Comparison of ENCODE assay signal across 32 cellular contexts in the genomic region with DNA sequence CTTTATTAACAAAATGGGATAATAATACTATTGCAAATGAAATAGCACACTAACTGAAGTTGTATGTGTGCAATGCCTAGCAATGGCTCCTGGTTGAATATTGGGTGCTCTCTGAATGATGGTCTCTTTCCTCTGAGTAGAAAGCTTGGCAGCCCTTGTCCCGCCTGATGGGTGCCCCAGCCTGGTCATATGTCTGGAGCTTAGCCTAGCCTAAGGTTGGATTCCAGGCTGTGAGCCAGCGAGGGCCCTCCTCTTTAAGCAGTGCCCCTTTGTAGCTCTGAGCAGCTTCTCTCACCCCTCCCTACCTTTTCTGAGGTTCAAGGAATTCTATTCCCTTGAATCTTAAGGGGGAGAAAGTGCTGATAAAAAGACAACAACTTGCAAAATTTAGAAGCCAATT.
DNase-seq lines count a peak whose midpoint lies in the region; ATAC-seq and TF ChIP-seq lines count a peak whose summit lies in the region.
"Had no signal": no experiment of that assay in that cellular context is flagged by ENCODE, and none has a peak within 500 bp of the region (broad histone marks: within the 10 kb centered on the region; RNA-seq: fewer than 3 reads in every experiment).

No MANE protein-coding gene starts in this region.

- no peaks in the 10 kb centered on the region for H3K36me3 ChIP-seq in WERI-Rb-1
- H3K36me3 ChIP-seq: BE2C; BLaER1; BLaER1 treated with 17β-estradiol and CSF1 and Interleukin-3, amounts not matched to agents 10 nM and 100 nM had no signal

- in situ Hi-C loops in G401 (cut with HindIII; ENCODE audit: low sequenced_read_pairs): no loop called here

- DNase-seq in left ventricle myocardium superior (no peak), left cardiac atrium (no peak), G401 (ENCODE audit: low spot score) (peak; percentile 61), retinal pigment epithelial cell (ENCODE audit: low read depth) (peak; percentile 20), type B pancreatic cell (ENCODE audit: extremely low spot score, unreplicated experiment) (no peak), WERI-Rb-1 (no peak)
- DNase-seq: 8988T; ACHN; AML-193; BE2C; Caco-2; Calu3; CD4-positive, alpha-beta memory T cell; CD4-positive, alpha-beta T cell; CD4-positive, CD25-positive, alpha-beta regulatory T cell; CD8-positive, alpha-beta memory T cell; CD8-positive, alpha-beta T cell; COR-L47; DMS 273 treated with DMSO at 0.1 percent for 48 hours; DMS153; DMS53; DMS79; DMS79 treated with DMSO at 0.1 percent for 48 hours; DND-41; EL had no signal

- H3K9me3 Mint-ChIP-seq in type B pancreatic cell: no peaks in the 10 kb centered on the region
- H3K9me3 Mint-ChIP-seq: CD14-positive monocyte; CD4-positive, alpha-beta T cell; CD8-positive, alpha-beta T cell had no signal

- H3K4me3 ChIP-seq in retinal pigment epithelial cell (ENCODE audit: low read length) (no peak overlapping the region), WERI-Rb-1 (ENCODE audit: low read depth, low read length) (no peak overlapping the region)
- H3K4me3 ChIP-seq: A549; BLaER1; BLaER1 treated with 17β-estradiol and CSF1 and Interleukin-3, amounts not matched to agents 10 nM and 100 nM had no signal

- peaks cover 50% of the 10 kb centered on the region for H3K27me3 Mint-ChIP-seq in type B pancreatic cell
- H3K27me3 Mint-ChIP-seq: B cell; CD4-positive, alpha-beta T cell; CD4-positive, CD25-positive, alpha-beta regulatory T cell had no signal

- no peaks in the 10 kb centered on the region for H3K9me3 ChIP-seq in WERI-Rb-1 (ENCODE audit: severe bottlenecking)
- H3K9me3 ChIP-seq: A549; BE2C; BLaER1; BLaER1 treated with 17β-estradiol and CSF1 and Interleukin-3, amounts not matched to agents 10 nM and 100 nM; Caco-2 had no signal

- H3K36me3 Mint-ChIP-seq in type B pancreatic cell: no peaks in the 10 kb centered on the region
- H3K36me3 Mint-ChIP-seq: CD14-positive monocyte; CD4-positive, alpha-beta memory T cell; CD4-positive, CD25-positive, alpha-beta regulatory T cell; CD8-positive, alpha-beta T cell had no signal

- TF ChIP-seq CTCF in retinal pigment epithelial cell (conservative IDR thresholded peaks at IDR 0.05; ENCODE audit: low read depth, low read length) (no peak), type B pancreatic cell (conservative IDR thresholded peaks at IDR 0.05) (no peak), WERI-Rb-1 (IDR thresholded peaks at IDR 0.05; ENCODE audit: low read depth, low read length) (no peak)

- H3K27me3 ChIP-seq in WERI-Rb-1 (ENCODE audit: insufficient read depth, low read depth, severe bottlenecking): no peaks in the 10 kb centered on the region
- H3K27me3 ChIP-seq: BE2C; BLaER1; BLaER1 treated with 17β-estradiol and CSF1 and Interleukin-3, amounts not matched to agents 10 nM and 100 nM had no signal

- H3K4me3 Mint-ChIP-seq in type B pancreatic cell: no peak overlapping the region
- H3K4me3 Mint-ChIP-seq: B cell; CD14-positive monocyte; CD4-positive, alpha-beta memory T cell; CD4-positive, alpha-beta T cell; CD4-positive, CD25-positive, alpha-beta regulatory T cell; CD8-positive, alpha-beta memory T cell; CD8-positive, alpha-beta T cell had no signal

- ATAC-seq in left ventricle myocardium superior (peak; percentile 53), left cardiac atrium (no peak)
- ATAC-seq: A549; CD8-positive, alpha-beta T cell had no signal

- intact Hi-C loops in left ventricle myocardium superior (cut with micrococcal nuclease) (no loop called here), left cardiac atrium (cut with DNase I) (no loop called here)

- no peak overlapping the region for H3K27ac Mint-ChIP-seq in type B pancreatic cell
- H3K27ac Mint-ChIP-seq: B cell; CD14-positive monocyte; CD4-positive, alpha-beta memory T cell; CD4-positive, alpha-beta T cell; CD4-positive, CD25-positive, alpha-beta regulatory T cell; CD8-positive, alpha-beta memory T cell; CD8-positive, alpha-beta T cell had no signal

- H3K27ac ChIP-seq in WERI-Rb-1: no peak overlapping the region
- H3K27ac ChIP-seq: 22Rv1; A549; BLaER1; BLaER1 treated with 17β-estradiol and CSF1 and Interleukin-3, amounts not matched to agents 10 nM and 100 nM; C4-2B had no signal

- peaks cover 17% of the 10 kb centered on the region for H3K4me1 Mint-ChIP-seq in type B pancreatic cell (ENCODE audit: unreplicated experiment)
- H3K4me1 Mint-ChIP-seq: B cell; CD4-positive, CD25-positive, alpha-beta regulatory T cell; CD8-positive, alpha-beta memory T cell had no signal

Comparison
In these comparisons a context has a peak if more than half of its experiments do, and no peak if none do; other contexts are left out.
1. DNase-seq: peak in G401 (single experiment) and retinal pigment epithelial cell (single experiment); none in left ventricle myocardium superior (single experiment), left cardiac atrium (single experiment), type B pancreatic cell (single experiment) and WERI-Rb-1 (single experiment).